Comparison of ENCODE assay signal across 10 cellular contexts in the genomic region with DNA sequence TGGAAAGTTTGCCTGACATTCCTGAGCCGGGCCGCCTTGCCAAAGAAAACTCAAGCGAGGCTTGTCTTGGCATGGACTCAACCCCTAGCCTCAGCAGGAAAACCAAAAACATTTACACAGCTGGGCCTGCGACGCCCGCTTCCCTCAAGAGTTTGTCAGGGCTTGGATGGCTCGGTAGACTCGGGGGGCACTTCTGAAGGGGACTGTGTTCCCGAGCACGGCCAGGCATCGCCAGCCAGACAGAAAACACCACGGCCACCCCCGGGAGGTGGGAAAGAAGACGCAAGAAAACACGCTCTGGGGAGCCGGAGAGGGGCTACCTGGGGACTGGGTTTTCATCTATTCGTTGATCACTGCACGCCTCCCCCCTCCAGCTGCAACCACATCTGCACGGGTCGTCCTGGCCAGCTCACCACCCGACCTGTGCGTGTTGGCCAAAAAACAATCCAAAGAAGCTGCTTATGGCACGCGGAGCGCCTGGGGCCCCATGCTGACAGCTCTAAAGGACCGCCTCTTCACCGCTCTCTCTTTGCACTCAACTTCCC.
DNase-seq lines count a peak whose midpoint lies in the region; ATAC-seq, FAIRE-seq and TF ChIP-seq lines count a peak whose summit lies in the region.
"Had no signal": no experiment of that assay in that cellular context is flagged by ENCODE, and none has a peak within 500 bp of the region (broad histone marks: within the 10 kb centered on the region; RNA-seq: fewer than 3 reads in every experiment).

No MANE protein-coding gene starts in this region.

- TF ChIP-seq POLR2A in H1 (IDR thresholded peaks at IDR 0.05; ENCODE audit: control extremely low read depth in 1 of 2, low read depth in 2 of 2, low read length in 2 of 2) (no peak), tibial nerve (IDR thresholded peaks at IDR 0.05) (no peak), GM18505 (IDR thresholded peaks at IDR 0.05; ENCODE audit: borderline replicate concordance, extremely low read depth, insufficient read depth, insufficient read length) (no peak)

- intact Hi-C loops in lower lobe of right lung (cut with DNase I) = no loop called here
- intact Hi-C loops in activated naive CD4-positive, alpha-beta T cell treated with anti-CD3 and anti-CD28 coated beads for 36 hours (cut with micrococcal nuclease) = no loop called here

- H3K27ac ChIP-seq in H1 (ENCODE audit: low read depth, low read length) (no peak overlapping the region), lower lobe of right lung (peak overlapping the region; percentile 18), tibial nerve (peak overlapping the region; percentile 45 to 78 (median 62))

- TF ChIP-seq EP300 in H1 (IDR thresholded peaks at IDR 0.05; ENCODE audit: borderline replicate concordance in 1 of 2, low read depth in 2 of 2, low read length in 2 of 2) (no peak), tibial nerve (IDR thresholded peaks at IDR 0.05) (peak in 1 of 2 donors; percentile 82)

- no peak overlapping the region for H3K4ac ChIP-seq in H1 (replicated peaks; ENCODE audit: insufficient read length, low read depth, low read length)

- CTCF ChIA-PET in H1 (lab: Charles Lee; ENCODE audit: partially characterized antibody) = interaction anchor here (0.7 to 3.2 kb wide), 6 partner anchors 12 to 206 kb away, joined by 3 to 17 read pairs (median 3); no protein-coding TSS in a partner anchor
- CTCF ChIA-PET in activated naive CD4-positive, alpha-beta T cell treated with anti-CD3 and anti-CD28 coated beads for 36 hours (lab: Charles Lee) = no interaction called here

- no peaks in the 10 kb centered on the region for H3K79me1 ChIP-seq in H1 (ENCODE audit: low read depth, low read length)

- peak overlapping the region; percentile 28; the same call in 1 of the 2 replicates for H4K8ac ChIP-seq in H1 (ENCODE audit: extremely low read depth, insufficient read depth, low read length)

- peaks cover 18% of the 10 kb centered on the region for H3K27me3 Mint-ChIP-seq in activated naive CD4-positive, alpha-beta T cell treated with anti-CD3 and anti-CD28 coated beads for 36 hours (ENCODE audit: low read depth)

- H3K56ac ChIP-seq in H1 (replicated peaks; ENCODE audit: insufficient read length, low read depth, low read length) = no peak overlapping the region

- H3K14ac ChIP-seq in H1 (ENCODE audit: insufficient read length) = no peak overlapping the region

- TF ChIP-seq CTCF in H1 (IDR thresholded peaks at IDR 0.05; ENCODE audit: control extremely low read depth in 1 of 3, insufficient read depth in 1 of 3, low read depth in 1 of 3, low read length in 3 of 3) = no peak
- TF ChIP-seq CTCF in lower lobe of right lung (IDR thresholded peaks at IDR 0.05) = no peak
- TF ChIP-seq CTCF in tibial nerve (IDR thresholded peaks at IDR 0.05) = no peak

- POLR2A ChIA-PET in H1 (lab: Charles Lee; ENCODE audit: partially characterized antibody) = interaction anchor here (0.6 kb wide), 1 partner anchor 41 kb away, joined by 3 read pairs; no protein-coding TSS in a partner anchor

- H3K27me3 ChIP-seq in H1 (replicated peaks in 1 of 4; ENCODE audit: control insufficient read depth in 3 of 4, extremely low read depth in 1 of 4, insufficient read depth in 3 of 4, low read length in 3 of 4) = no peaks in the 10 kb centered on the region
- no peaks in the 10 kb centered on the region for H3K27me3 ChIP-seq in lower lobe of right lung (ENCODE audit: low read depth)
- no peaks in the 10 kb centered on the region for H3K27me3 ChIP-seq in tibial nerve

- no peak overlapping the region for H3K4me3 ChIP-seq in H1 (ENCODE audit: extremely low read depth in 1 of 4, insufficient read depth in 2 of 4, low read depth in 3 of 4, low read length in 4 of 4)
- no peak overlapping the region for H3K4me3 ChIP-seq in lower lobe of right lung
- peak overlapping the region in 1 of 4 donors; percentile 2 for H3K4me3 ChIP-seq in tibial nerve

- no peaks in the 10 kb centered on the region for H3K9me3 Mint-ChIP-seq in activated naive CD4-positive, alpha-beta T cell treated with anti-CD3 and anti-CD28 coated beads for 36 hours

- H3K23me2 ChIP-seq in H1 (ENCODE audit: low read depth, low read length) = peaks cover 2% of the 10 kb centered on the region; the same call in 1 of the 2 replicates

- no peak overlapping the region for H3K4me2 ChIP-seq in H1 (ENCODE audit: insufficient read depth in 1 of 2, low read depth in 2 of 2, low read length in 2 of 2)

- no peak overlapping the region for H2AFZ ChIP-seq in H1 (ENCODE audit: low read length)

- no peak overlapping the region for H2BK15ac ChIP-seq in H1 (ENCODE audit: low read length)

- no peaks in the 10 kb centered on the region for H3K79me2 ChIP-seq in H1 (ENCODE audit: control insufficient read depth in 1 of 2, insufficient read depth in 2 of 2, low read length in 2 of 2)

- no peak overlapping the region for H2BK20ac ChIP-seq in H1 (ENCODE audit: low read length)

- H3K36me3 ChIP-seq in H1 (ENCODE audit: control insufficient read depth in 2 of 4, insufficient read depth in 4 of 4, low read length in 3 of 4) (no peaks in the 10 kb centered on the region), lower lobe of right lung (no peaks in the 10 kb centered on the region), tibial nerve (no peaks in the 10 kb centered on the region)

- no peak for FAIRE-seq in H1 (lab: Jason Lieb, UNC)
- FAIRE-seq: endometrium had no signal

- no peak overlapping the region for H3K18ac ChIP-seq in H1 (ENCODE audit: extremely low read depth, low read length)

- no peak for TF ChIP-seq RAD21 in H1 (IDR thresholded peaks at IDR 0.05 in 1 of 2, conservative IDR thresholded peaks at IDR 0.05 in 1 of 2; ENCODE audit: low read depth in 2 of 2, low read length in 2 of 2)

- DNase-seq in M059J (ENCODE audit: low read depth) (peak; percentile 86), H1 (ENCODE audit: low read depth in 1 of 2, low spot score in 2 of 2) (no peak), lower lobe of right lung (peak; percentile 64), tibial nerve (ENCODE audit: low spot score in 2 of 2) (peak; percentile 82 to 88), NCI-H128 (lab: John Stamatoyannopoulos, UW; ENCODE audit: unreplicated experiment) (no peak)
- no peak for DNase-seq in activated naive CD4-positive, alpha-beta T cell treated with anti-CD3 and anti-CD28 coated beads for 36 hours

- peaks cover 2 to 23% (median 13%) of the 10 kb centered on the region in 4 experiments for H3K4me1 ChIP-seq in H1 (replicated peaks in 1 of 4; ENCODE audit: control insufficient read depth in 3 of 4, insufficient read depth in 4 of 4, low read length in 3 of 4)
- H3K4me1 ChIP-seq in lower lobe of right lung = peaks cover 14% of the 10 kb centered on the region
- peaks cover 0 to 20% (median 5%) of the 10 kb centered on the region in 4 donors for H3K4me1 ChIP-seq in tibial nerve

- H2AK5ac ChIP-seq in H1 (ENCODE audit: low read depth, low read length) = no peak overlapping the region

- no peak overlapping the region for H3K9ac ChIP-seq in H1 (replicated peaks in 1 of 4; ENCODE audit: extremely low read depth in 1 of 4, low read depth in 3 of 4, low read length in 3 of 4)

- H2BK120ac ChIP-seq in H1 (replicated peaks; ENCODE audit: low read depth, low read length) = no peak overlapping the region

- H4K20me1 ChIP-seq in H1 (replicated peaks in 1 of 2; ENCODE audit: control insufficient read depth in 1 of 2, insufficient read depth in 2 of 2, low read length in 2 of 2) = no peaks in the 10 kb centered on the region

- no peaks in the 10 kb centered on the region for H3K4me1 Mint-ChIP-seq in activated naive CD4-positive, alpha-beta T cell treated with anti-CD3 and anti-CD28 coated beads for 36 hours (ENCODE audit: low read depth)

- no peak overlapping the region for H3K4me3 Mint-ChIP-seq in activated naive CD4-positive, alpha-beta T cell treated with anti-CD3 and anti-CD28 coated beads for 36 hours

- WGBS in H1 (ENCODE audit: extremely low coverage in 1 of 2, insufficient coverage in 1 of 2, insufficient read length in 1 of 2, insufficient replicate concordance in 2 of 2, low coverage in 1 of 2, low lambda C conversion rate in 2 of 2, missing lambda C conversion rate in 1 of 2), 2 experiments = 87% methylated on average over 27 of the region's 27 CpGs; no CpG with 5 or more reads in 1 of the 2 experiments
- 5 to 12% methylated on average over 26 to 27 of the region's 27 CpGs for WGBS in tibial nerve, 2 donors

- H2BK5ac ChIP-seq in H1 (ENCODE audit: low read depth, low read length) = no peak overlapping the region

- no peaks in the 10 kb centered on the region for H3K36me3 Mint-ChIP-seq in activated naive CD4-positive, alpha-beta T cell treated with anti-CD3 and anti-CD28 coated beads for 36 hours (ENCODE audit: low read depth)

- ATAC-seq in lower lobe of right lung (peak; percentile 60 to 71), GM18505 (IDR thresholded peaks at IDR 0.05; ENCODE audit: unreplicated experiment) (no peak), HG03460 (IDR thresholded peaks at IDR 0.05; ENCODE audit: unreplicated experiment) (no peak)
- ATAC-seq: activated CD4-positive, CD25-positive, alpha-beta regulatory T cell treated with anti-CD3 and anti-CD28 coated beads, Interleukin-2, amount 50 U/mL, for 24 hours had no signal

- H2BK12ac ChIP-seq in H1 (ENCODE audit: low read depth, low read length) = no peak overlapping the region

- no peak overlapping the region for H3K27ac Mint-ChIP-seq in activated naive CD4-positive, alpha-beta T cell treated with anti-CD3 and anti-CD28 coated beads for 36 hours

- H3K9me3 ChIP-seq in H1 (ENCODE audit: insufficient read depth in 2 of 2, low read depth in 1 of 2, low read length in 1 of 2) (no peaks in the 10 kb centered on the region), lower lobe of right lung (no peaks in the 10 kb centered on the region), tibial nerve (no peaks in the 10 kb centered on the region)

- H4K91ac ChIP-seq in H1 (replicated peaks; ENCODE audit: insufficient read length, low read length) = no peak overlapping the region

- H4K5ac ChIP-seq in H1 (ENCODE audit: insufficient read length, low read depth, low read length) = no peak overlapping the region

- H3K23ac ChIP-seq in H1 (ENCODE audit: insufficient read length) = no peak overlapping the region

TF ChIP-seq in H1, 55 proteins besides CTCF, POLR2A, EP300 and RAD21 (continues in another document):
- TF ChIP-seq, protein P1, sequence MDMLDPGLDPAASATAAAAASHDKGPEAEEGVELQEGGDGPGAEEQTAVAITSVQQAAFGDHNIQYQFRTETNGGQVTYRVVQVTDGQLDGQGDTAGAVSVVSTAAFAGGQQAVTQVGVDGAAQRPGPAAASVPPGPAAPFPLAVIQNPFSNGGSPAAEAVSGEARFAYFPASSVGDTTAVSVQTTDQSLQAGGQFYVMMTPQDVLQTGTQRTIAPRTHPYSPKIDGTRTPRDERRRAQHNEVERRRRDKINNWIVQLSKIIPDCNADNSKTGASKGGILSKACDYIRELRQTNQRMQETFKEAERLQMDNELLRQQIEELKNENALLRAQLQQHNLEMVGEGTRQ (IDR thresholded peaks at IDR 0.05; ENCODE audit: low read length) = no peak
- TF ChIP-seq SP4 (IDR thresholded peaks at IDR 0.05; ENCODE audit: low read length) = no peak
- no peak for TF ChIP-seq RFX5 (IDR thresholded peaks at IDR 0.05; ENCODE audit: borderline replicate concordance, low read depth, low read length)
- TF ChIP-seq SIRT6 (IDR thresholded peaks at IDR 0.05; ENCODE audit: low read length) = no peak
- no peak for TF ChIP-seq JUND (IDR thresholded peaks at IDR 0.05; ENCODE audit: low read length)
- TF ChIP-seq POLR2AphosphoS5 (IDR thresholded peaks at IDR 0.05; ENCODE audit: low read depth, low read length) = no peak

Comparison
In these comparisons a context has a peak if more than half of its experiments do, and no peak if none do; other contexts are left out.
1. DNase-seq: peak in M059J (single experiment), lower lobe of right lung (single experiment) and tibial nerve (2 of 2); none in H1 (0 of 2), activated naive CD4-positive, alpha-beta T cell treated with anti-CD3 and anti-CD28 coated beads for 36 hours (single experiment) and NCI-H128 (single experiment).
2. ATAC-seq: peak in lower lobe of right lung (2 of 2); none in GM18505 (single experiment) and HG03460 (single experiment).